Comparison of ENCODE assay signal across 8 cellular contexts in genomic region chr2:108635630-108636354, GRCh38.
DNase-seq lines count a peak whose midpoint lies in the region; ATAC-seq and TF ChIP-seq lines count a peak whose summit lies in the region.

No MANE protein-coding gene starts in this region.

- no peak for TF ChIP-seq POLR2A in Peyer's patch (IDR thresholded peaks at IDR 0.05)

- DNase-seq in caudate nucleus (lab: John Stamatoyannopoulos, UW) = no peak
- DNase-seq in osteoblast (ENCODE audit: insufficient read length, low spot score, missing footprints) = no peak
- no peak for DNase-seq in putamen (ENCODE audit: low spot score)
- DNase-seq in HuH-7.5 (ENCODE audit: low spot score) = no peak
- DNase-seq in Peyer's patch = no peak

- H3K9me3 ChIP-seq in osteoblast (ENCODE audit: low read depth, low read length) = no peaks in the 10 kb centered on the region
- H3K9me3 ChIP-seq in Peyer's patch = no peaks in the 10 kb centered on the region

- H3K27me3 ChIP-seq in osteoblast (ENCODE audit: insufficient read depth, low read length) (no peaks in the 10 kb centered on the region), Peyer's patch (no peaks in the 10 kb centered on the region)

- H3K4me2 ChIP-seq in osteoblast (ENCODE audit: insufficient read depth, low read length) = peak overlapping the region; percentile 62

- H2AFZ ChIP-seq in osteoblast (ENCODE audit: low read length) = no peak overlapping the region

- peaks cover 48% of the 10 kb centered on the region for H3K4me1 ChIP-seq in osteoblast (ENCODE audit: insufficient read depth, low read length)
- peaks cover 4 to 57% (median 9%) of the 10 kb centered on the region in 4 donors for H3K4me1 ChIP-seq in Peyer's patch

- H3K4me3 ChIP-seq in osteoblast (ENCODE audit: insufficient read depth, low read length) = no peak overlapping the region
- H3K4me3 ChIP-seq in Peyer's patch = no peak overlapping the region

- peaks cover 71% of the 10 kb centered on the region for H3K79me2 ChIP-seq in osteoblast (ENCODE audit: insufficient read depth, low read length)

- H3K36me3 ChIP-seq in osteoblast (ENCODE audit: insufficient read depth, low read length) = no peaks in the 10 kb centered on the region
- no peaks in the 10 kb centered on the region for H3K36me3 ChIP-seq in Peyer's patch

- H3K27ac ChIP-seq in caudate nucleus (ENCODE audit: low read depth, low read length) = peak overlapping the region; percentile 75
- H3K27ac ChIP-seq in osteoblast (ENCODE audit: low read depth, low read length) = peak overlapping the region; percentile 99
- peak overlapping the region in 2 of 4 donors; percentile 5 to 36 for H3K27ac ChIP-seq in Peyer's patch

- TF ChIP-seq CTCF in osteoblast (IDR thresholded peaks at IDR 0.05; ENCODE audit: extremely low read depth, low read depth, low read length) = no peak
- no peak for TF ChIP-seq CTCF in Peyer's patch (IDR thresholded peaks at IDR 0.05)

- H4K20me1 ChIP-seq in osteoblast (ENCODE audit: insufficient read depth, low read length) = peaks cover 7% of the 10 kb centered on the region

- ATAC-seq in GM18907 (IDR thresholded peaks at IDR 0.05; ENCODE audit: unreplicated experiment) (peak; percentile 6), HG02885 (IDR thresholded peaks at IDR 0.05; ENCODE audit: poor library complexity, unreplicated experiment) (peak; percentile 16), GM21367 (IDR thresholded peaks at IDR 0.05; ENCODE audit: unreplicated experiment) (no peak)
